In the genomic region with DNA sequence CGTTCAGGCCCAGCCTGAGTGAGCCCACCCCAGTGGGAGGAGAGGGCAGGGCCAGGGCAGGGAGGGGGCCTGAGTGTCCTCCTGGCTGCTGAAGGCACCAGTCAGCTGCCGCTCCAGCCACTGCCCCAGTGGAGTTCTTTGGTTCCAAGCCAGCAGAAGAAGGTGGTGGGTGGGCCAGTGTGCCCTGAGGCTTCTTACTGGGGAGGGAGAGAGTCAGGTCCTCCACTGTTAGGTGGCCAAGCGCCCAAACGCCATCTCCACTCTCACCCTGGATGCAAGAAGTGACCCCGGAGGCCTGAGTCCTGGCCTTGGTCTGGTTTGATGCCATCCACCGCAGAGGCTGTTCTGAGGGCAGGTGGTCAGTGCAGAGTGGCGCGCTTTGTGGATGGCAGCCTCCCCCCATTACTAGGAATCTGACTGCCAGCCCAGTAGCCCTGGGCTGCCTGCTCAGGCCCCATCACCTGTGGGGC, we compare ENCODE assay signal across 10 cellular contexts. TPM values are rescaled to one million over a fixed set of nuclear protein-coding genes. Genes with fewer than 3 reads are reported as not detected.
DNase-seq lines count a peak whose midpoint lies in the region; ATAC-seq and TF ChIP-seq lines count a peak whose summit lies in the region.
"Had no signal": no experiment of that assay in that cellular context is flagged by ENCODE, and none has a peak within 500 bp of the region (broad histone marks: within the 10 kb centered on the region; RNA-seq: fewer than 3 reads in every experiment).

No MANE protein-coding gene starts in this region.

- peaks cover 6% of the 10 kb centered on the region for H3K27me3 Mint-ChIP-seq in HFFc6 (ENCODE audit: insufficient read depth)
- peaks cover 0 to 2% (median 0%) of the 10 kb centered on the region in 5 donors for H3K27me3 Mint-ChIP-seq in naive thymus-derived CD4-positive, alpha-beta T cell

- DNase-seq in A673 (ENCODE audit: low spot score): no peak
- no peak for DNase-seq in HFFc6
- no peak for DNase-seq in colonic mucosa
- peak in 1 of 9 donors; percentile 10 for DNase-seq in naive thymus-derived CD4-positive, alpha-beta T cell
- no peak for DNase-seq in COR-L47 (lab: John Stamatoyannopoulos, UW)
- no peak for DNase-seq in SHP77 (lab: John Stamatoyannopoulos, UW)
- DNase-seq in Kasumi-1 (lab: John Stamatoyannopoulos, UW): no peak
- no peak for DNase-seq in stimulated activated naive CD4-positive, alpha-beta T cell treated with Interleukin-2 at 50 U/mL for 16 hours (lab: John Stamatoyannopoulos, UW)
- DNase-seq: NCI-H1105 had no signal

- H3K4me3 ChIP-seq in A673 (ENCODE audit: low read depth, low read length, poor library complexity, severe bottlenecking): peak overlapping the region; percentile 8
- H3K4me3 ChIP-seq in colonic mucosa: peak overlapping the region; percentile 48
- peak overlapping the region; percentile 75 for H3K4me3 ChIP-seq in naive thymus-derived CD4-positive, alpha-beta T cell (ENCODE audit: low read length)

- H3K9ac ChIP-seq in colonic mucosa (ENCODE audit: low read depth in 2 of 2, low read length in 2 of 2): peak overlapping the region; percentile 32 to 77

- H3K27me3 ChIP-seq in A673 (replicated peaks; ENCODE audit: insufficient read depth, low read depth, low read length, poor library complexity) (no peaks in the 10 kb centered on the region), colonic mucosa (no peaks in the 10 kb centered on the region)
- no peaks in the 10 kb centered on the region for H3K27me3 ChIP-seq in naive thymus-derived CD4-positive, alpha-beta T cell (ENCODE audit: control insufficient read depth in 2 of 2, insufficient read depth in 2 of 2, low read length in 2 of 2)

- peaks cover 14% of the 10 kb centered on the region for H3K36me3 Mint-ChIP-seq in HFFc6 (ENCODE audit: low read depth)
- H3K36me3 Mint-ChIP-seq in naive thymus-derived CD4-positive, alpha-beta T cell: peaks cover 0 to 26% (median 5%) of the 10 kb centered on the region in 5 donors

- H3K9me3 ChIP-seq in A673 (ENCODE audit: low read depth, low read length, poor library complexity, severe bottlenecking) (no peaks in the 10 kb centered on the region), colonic mucosa (no peaks in the 10 kb centered on the region)
- H3K9me3 ChIP-seq in naive thymus-derived CD4-positive, alpha-beta T cell (ENCODE audit: control insufficient read depth in 2 of 3, low read length in 3 of 3): no peaks in the 10 kb centered on the region

- H3K36me3 ChIP-seq in A673 (ENCODE audit: insufficient read depth, low read length, poor library complexity, severe bottlenecking) (peaks cover 7% of the 10 kb centered on the region), colonic mucosa (no peaks in the 10 kb centered on the region)
- H3K36me3 ChIP-seq in naive thymus-derived CD4-positive, alpha-beta T cell (ENCODE audit: control insufficient read depth in 2 of 3, insufficient read depth in 3 of 3, low read length in 3 of 3): peaks cover 0 to 5% (median 4%) of the 10 kb centered on the region in 3 experiments

- peaks cover 28% of the 10 kb centered on the region for H3K4me1 Mint-ChIP-seq in HFFc6 (ENCODE audit: low read depth)
- H3K4me1 Mint-ChIP-seq in naive thymus-derived CD4-positive, alpha-beta T cell: peaks cover 33 to 61% (median 53%) of the 10 kb centered on the region in 7 donors

- intact Hi-C loops in A673 (cut with micrococcal nuclease; ENCODE audit: unreplicated experiment): no loop called here
- intact Hi-C loops in colonic mucosa (cut with DNase I): no loop called here
- intact Hi-C loops in naive thymus-derived CD4-positive, alpha-beta T cell (cut with micrococcal nuclease): loop anchor here (1.0 to 10.0 kb wide), 6 partner anchors 9 to 1664 kb away; partner anchors contain the start of genes CEP131 (in 1 of the 2), FAAP100 (in 1 of the 2), MAFG (in 1 of the 2) and RPTOR (in 1 of the 2)

- H3K4me3 Mint-ChIP-seq in HFFc6: peak overlapping the region; percentile 88
- H3K4me3 Mint-ChIP-seq in naive thymus-derived CD4-positive, alpha-beta T cell: peak overlapping the region; percentile 77 to 99 (median 96)

- BruUV-seq in A673 (replicated peaks; lab: Mats Ljungman, UMichigan): no TSS peak

- CTCF ChIA-PET in A673 (lab: Charles Lee): interaction anchor here (0.6 kb wide), 1 partner anchor 129 kb away, joined by 5 read pairs; no protein-coding TSS in a partner anchor
- CTCF ChIA-PET in naive thymus-derived CD4-positive, alpha-beta T cell (lab: Charles Lee): interaction anchor here (0.8 kb wide), 1 partner anchor 117 kb away, joined by 3 read pairs; no protein-coding TSS in a partner anchor

- ATAC-seq in naive thymus-derived CD4-positive, alpha-beta T cell: no peak
- ATAC-seq: HCT116 had no signal

- peaks cover 20% of the 10 kb centered on the region for H3K4me1 ChIP-seq in A673 (ENCODE audit: insufficient read depth, low read length, poor library complexity, severe bottlenecking)
- peaks cover 12% of the 10 kb centered on the region for H3K4me1 ChIP-seq in colonic mucosa
- H3K4me1 ChIP-seq in naive thymus-derived CD4-positive, alpha-beta T cell (ENCODE audit: control insufficient read depth in 2 of 2, insufficient read depth in 2 of 2, low read length in 2 of 2): peaks cover 46 to 47% of the 10 kb centered on the region in 2 donors

- H3K27ac ChIP-seq in A673 (ENCODE audit: low read depth, low read length, poor library complexity, severe bottlenecking): peak overlapping the region; percentile 89
- H3K27ac ChIP-seq in colonic mucosa: peak overlapping the region; percentile 99
- peak overlapping the region; percentile 93 for H3K27ac ChIP-seq in naive thymus-derived CD4-positive, alpha-beta T cell (ENCODE audit: low read depth, low read length)

- TF ChIP-seq CTCF in A673 (conservative IDR thresholded peaks at IDR 0.05; ENCODE audit: low read depth, low read length) (no peak), HFFc6 (IDR thresholded peaks at IDR 0.05) (no peak), colonic mucosa (IDR thresholded peaks at IDR 0.05) (no peak)

- H3K9me3 Mint-ChIP-seq in HFFc6: no peaks in the 10 kb centered on the region
- H3K9me3 Mint-ChIP-seq in naive thymus-derived CD4-positive, alpha-beta T cell: peaks cover 0 to 1% (median 0%) of the 10 kb centered on the region in 11 donors

- POLR2A ChIA-PET in A673 (lab: Charles Lee; ENCODE audit: low non-redundant PET): no interaction called here
- POLR2A ChIA-PET in naive thymus-derived CD4-positive, alpha-beta T cell (lab: Charles Lee): interaction anchor here (1.0 to 1.2 kb wide), 2 partner anchors 15 to 53 kb away, joined by 3 read pairs; no protein-coding TSS in a partner anchor

- peak overlapping the region; percentile 86 for H3K27ac Mint-ChIP-seq in HFFc6
- H3K27ac Mint-ChIP-seq in naive thymus-derived CD4-positive, alpha-beta T cell: peak overlapping the region; percentile 89 to 99 (median 96)

RNA-seq across cellular contexts. Expression of gene RNF213, which starts 2.2 kb away (rescaled TPM):
- total RNA-seq in A673 (2021) (78.0 and 102 TPM in 2 replicates), colonic mucosa (100 to 1,000 TPM in 1 of 2 donors, 10 to 100 TPM in 1; 80.8 to 101 TPM)
- 10 to 100 TPM; 42.0 to 51.6 (median 48.3) TPM for total RNA-seq in HFFc6 (2021; fragmentation: NEBNext Ultra II Directional; extraction: Animal tissue kit (Norgen Biotek cat#: 25700))
- 100 to 1,000 TPM; 317 to 775 (median 426) TPM for total RNA-seq in naive thymus-derived CD4-positive, alpha-beta T cell
- 10 to 100 TPM; 33.3 to 49.6 TPM for polyA plus RNA-seq in naive thymus-derived CD4-positive, alpha-beta T cell

RNA-seq across cellular contexts. Expression of gene SLC26A11, which starts 42.6 kb away (rescaled TPM):
- total RNA-seq in A673 (2021) (23.5 and 23.6 TPM in 2 replicates), colonic mucosa (1 to 10 TPM; 8.0 to 9.3 TPM)
- 10 to 100 TPM; 11.4 to 13.6 (median 12.5) TPM for total RNA-seq in HFFc6 (2021; fragmentation: NEBNext Ultra II Directional; extraction: Animal tissue kit (Norgen Biotek cat#: 25700))
- 10 to 100 TPM in 4 of 5 experiments, 1 to 10 TPM in 1; 7.9 to 87.5 (median 67.5) TPM for total RNA-seq in naive thymus-derived CD4-positive, alpha-beta T cell
- 1 to 10 TPM; 3.7 to 7.3 TPM for polyA plus RNA-seq in naive thymus-derived CD4-positive, alpha-beta T cell

RNA-seq across cellular contexts. Expression of gene SGSH, which starts 42.7 kb away (rescaled TPM):
- total RNA-seq in A673 (2021): 32.8 and 33.4 TPM in 2 replicates
- total RNA-seq in HFFc6 (2021; fragmentation: NEBNext Ultra II Directional; extraction: Animal tissue kit (Norgen Biotek cat#: 25700)): 10 to 100 TPM; 41.2 to 52.6 (median 47.5) TPM
- total RNA-seq in colonic mucosa: 10 to 100 TPM; 40.3 to 43.1 TPM
- total RNA-seq in naive thymus-derived CD4-positive, alpha-beta T cell: 100 to 1,000 TPM in 4 of 5 experiments, 10 to 100 TPM in 1; 32.8 to 181 (median 147) TPM
- polyA plus RNA-seq in naive thymus-derived CD4-positive, alpha-beta T cell: 10 to 100 TPM; 31.1 to 55.2 TPM

Comparison
In these comparisons a context has a peak if more than half of its experiments do, and no peak if none do; other contexts are left out.
1. H3K4me3 ChIP-seq: peak in every context shown above with its lines; median percentile 75 in naive thymus-derived CD4-positive, alpha-beta T cell; 48 in colonic mucosa; 8 in A673.
2. intact Hi-C loops: an anchor here in naive thymus-derived CD4-positive, alpha-beta T cell (1.0 to 10.0 kb wide); none called in A673 and colonic mucosa.